ENCODE assay signal across 9 cellular contexts in the genomic region with DNA sequence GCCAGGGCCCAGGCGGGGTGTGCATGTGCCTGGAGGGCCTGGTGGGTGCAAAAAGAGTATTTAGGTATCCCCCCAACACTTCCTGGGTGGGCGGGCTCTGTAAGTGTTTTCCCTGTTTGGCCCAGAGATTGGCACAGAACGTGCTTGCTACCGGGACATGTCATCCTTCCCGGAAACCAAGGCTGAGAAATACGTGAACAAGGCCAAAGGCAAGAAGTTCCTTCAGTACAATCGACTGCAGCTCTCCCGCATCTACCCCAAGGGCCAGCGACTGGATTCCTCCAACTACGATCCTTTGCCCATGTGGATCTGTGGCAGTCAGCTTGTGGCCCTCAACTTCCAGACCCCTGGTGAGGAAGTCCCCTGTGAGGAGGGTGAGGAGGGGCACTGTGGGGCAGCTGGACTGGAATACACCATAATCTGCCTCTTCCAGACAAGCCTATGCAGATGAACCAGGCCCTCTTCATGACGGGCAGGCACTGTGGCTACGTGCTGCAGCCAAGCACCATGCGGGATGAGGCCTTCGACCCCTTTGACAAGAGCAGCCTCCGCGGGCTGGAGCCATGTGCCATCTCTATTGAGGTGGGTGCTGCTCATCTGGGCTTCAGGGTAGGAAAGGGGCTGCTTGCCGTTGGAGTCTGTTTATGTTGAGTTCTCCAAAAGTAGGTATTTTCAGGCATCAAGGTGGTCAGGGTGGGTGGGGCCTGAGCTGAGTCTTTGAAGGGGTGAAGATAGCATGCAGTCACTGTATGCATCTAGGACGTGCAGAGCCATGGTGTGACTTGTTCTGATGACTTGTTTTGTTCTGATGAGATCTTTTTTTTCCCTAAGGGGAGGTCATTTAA. TPM values are rescaled to one million over a fixed set of nuclear protein-coding genes. Genes with fewer than 3 reads are reported as not detected.
A peak's percentile ranks its signal among the peaks of the same experiment; 100 is the strongest.
DNase-seq lines count a peak whose midpoint lies in the region; ATAC-seq and TF ChIP-seq lines count a peak whose summit lies in the region.
"Had no signal": no experiment of that assay in that cellular context is flagged by ENCODE, and none has a peak within 500 bp of the region (broad histone marks: within the 10 kb centered on the region; RNA-seq: fewer than 3 reads in every experiment).

No MANE protein-coding gene starts in this region.

- H3K9me3 ChIP-seq in neural cell (ENCODE audit: low read length): no peaks in the 10 kb centered on the region
- H3K9me3 ChIP-seq: BLaER1 treated with 17β-estradiol and CSF1 and Interleukin-3, amounts not matched to agents 10 nM and 100 nM had no signal

- H3K27me3 ChIP-seq in neural cell (ENCODE audit: insufficient read depth, low read depth, low read length): no peaks in the 10 kb centered on the region

- H3K4me3 ChIP-seq in neural cell (ENCODE audit: low read length): no peak overlapping the region
- H3K4me3 ChIP-seq: BLaER1 treated with 17β-estradiol and CSF1 and Interleukin-3, amounts not matched to agents 10 nM and 100 nM had no signal

- peaks cover 18% of the 10 kb centered on the region for H3K27me3 Mint-ChIP-seq in endothelial cell (ENCODE audit: unreplicated experiment)

- DNase-seq in stimulated activated CD4-positive, alpha-beta T cell treated with anti-CD3 and anti-CD28 coated beads, Interleukin-2, amount 100 ng/mL, for 24 hours: peak; percentile 1 to 13
- DNase-seq in stimulated activated CD4-positive, alpha-beta T cell treated with anti-CD3 and anti-CD28 coated beads, Interleukin-4, amount 100 ng/mL, for 4 hours: no peak
- DNase-seq in endothelial cell (ENCODE audit: low spot score): no peak
- DNase-seq in NCI-H146 treated with DMSO at 0.1 percent for 48 hours (lab: John Stamatoyannopoulos, UW; ENCODE audit: unreplicated experiment): no peak
- DNase-seq in GF-D8 (lab: John Stamatoyannopoulos, UW): no peak
- no peak for DNase-seq in GM13976 (ENCODE audit: low spot score)

- in situ Hi-C loops in GM13976 (cut with MboI; ENCODE audit: low sequenced_read_pairs, unreplicated experiment): loop anchor here (5.0 kb wide), 1 partner anchor 165 kb away; no protein-coding TSS in a partner anchor

- H3K9me2 ChIP-seq in neural cell (ENCODE audit: insufficient read depth, low read length): no peaks in the 10 kb centered on the region

- H2AFZ ChIP-seq in neural cell (ENCODE audit: low read depth, low read length): no peak overlapping the region

- peak overlapping the region; percentile 32 for H3K4me3 Mint-ChIP-seq in endothelial cell (ENCODE audit: unreplicated experiment)

- H3F3A ChIP-seq in neural cell (ENCODE audit: insufficient read depth, low read length, poor library complexity, severe bottlenecking): no peaks in the 10 kb centered on the region

- TF ChIP-seq CTCF in endothelial cell (IDR thresholded peaks at IDR 0.05; ENCODE audit: unreplicated experiment): no peak
- TF ChIP-seq CTCF in neural cell (IDR thresholded peaks at IDR 0.05; ENCODE audit: poor library complexity, severe bottlenecking): no peak
- no peak for TF ChIP-seq CTCF in GM13976 (IDR thresholded peaks at IDR 0.05; ENCODE audit: borderline replicate concordance, control extremely low read depth, extremely low read depth, insufficient read depth, missing control alignments)

- no peak for ATAC-seq in GM21515 (IDR thresholded peaks at IDR 0.05; ENCODE audit: unreplicated experiment)

- no peaks in the 10 kb centered on the region for H4K20me1 ChIP-seq in neural cell (ENCODE audit: insufficient read depth)

- H3K36me3 Mint-ChIP-seq in endothelial cell (ENCODE audit: low read depth, unreplicated experiment): peaks cover 58% of the 10 kb centered on the region

- H3K27ac ChIP-seq in neural cell (ENCODE audit: low read length): no peak overlapping the region
- H3K27ac ChIP-seq: BLaER1 treated with 17β-estradiol and CSF1 and Interleukin-3, amounts not matched to agents 10 nM and 100 nM had no signal

- no peak overlapping the region for H3K4me2 ChIP-seq in neural cell (ENCODE audit: low read length)
- H3K4me2 ChIP-seq: BLaER1 treated with 17β-estradiol and CSF1 and Interleukin-3, amounts not matched to agents 10 nM and 100 nM had no signal

- TF ChIP-seq EP300 in neural cell (conservative IDR thresholded peaks at IDR 0.05; ENCODE audit: poor library complexity, severe bottlenecking): no peak

- H3K9ac ChIP-seq in neural cell (ENCODE audit: low read length): no peak overlapping the region
- H3K9ac ChIP-seq: BLaER1 treated with 17β-estradiol and CSF1 and Interleukin-3, amounts not matched to agents 10 nM and 100 nM had no signal

- no peak for TF ChIP-seq RAD21 in neural cell (conservative IDR thresholded peaks at IDR 0.05)

- H3K4me1 Mint-ChIP-seq in endothelial cell (ENCODE audit: unreplicated experiment): peaks cover 3% of the 10 kb centered on the region

- H3K27ac Mint-ChIP-seq in endothelial cell (ENCODE audit: unreplicated experiment): peak overlapping the region; percentile 63

- H3K36me3 ChIP-seq in neural cell (ENCODE audit: insufficient read depth, low read length): no peaks in the 10 kb centered on the region

- H3K9me3 Mint-ChIP-seq in endothelial cell (ENCODE audit: unreplicated experiment): no peaks in the 10 kb centered on the region

- no peaks in the 10 kb centered on the region for H3K79me2 ChIP-seq in neural cell (replicated peaks; ENCODE audit: insufficient read depth, low read length)

TF ChIP-seq in neural cell, 6 proteins besides CTCF, POLR2A, EP300 and RAD21:
- TF ChIP-seq EZH2 (IDR thresholded peaks at IDR 0.05; ENCODE audit: borderline replicate concordance, insufficient read depth, low read length, poor library complexity, severe bottlenecking) (no peak), POLR2AphosphoS5 (IDR thresholded peaks at IDR 0.05) (peak; percentile 7)
TF ChIP-seq in neural cell: peak in this region for 1.

RNA-seq across cellular contexts. Expression of gene PLCG1, which starts 35.2 kb away (rescaled TPM):
- 456 TPM for total RNA-seq in endothelial cell (ENCODE audit: unreplicated experiment)
- 164 and 243 TPM in 2 replicates for polyA plus RNA-seq in neural cell
- 178 and 199 TPM in 2 replicates for polyA minus RNA-seq in neural cell

Comparison
In these comparisons a context has a peak if more than half of its experiments do, and no peak if none do; other contexts are left out.
1. DNase-seq: peak in stimulated activated CD4-positive, alpha-beta T cell treated with anti-CD3 and anti-CD28 coated beads, Interleukin-2, amount 100 ng/mL, for 24 hours (2 of 2); none in stimulated activated CD4-positive, alpha-beta T cell treated with anti-CD3 and anti-CD28 coated beads, Interleukin-4, amount 100 ng/mL, for 4 hours (0 of 2), endothelial cell (single experiment), NCI-H146 treated with DMSO at 0.1 percent for 48 hours (single experiment), GF-D8 (single experiment) and GM13976 (single experiment).